Comparison of ENCODE assay signal across 11 cellular contexts in the genomic region with DNA sequence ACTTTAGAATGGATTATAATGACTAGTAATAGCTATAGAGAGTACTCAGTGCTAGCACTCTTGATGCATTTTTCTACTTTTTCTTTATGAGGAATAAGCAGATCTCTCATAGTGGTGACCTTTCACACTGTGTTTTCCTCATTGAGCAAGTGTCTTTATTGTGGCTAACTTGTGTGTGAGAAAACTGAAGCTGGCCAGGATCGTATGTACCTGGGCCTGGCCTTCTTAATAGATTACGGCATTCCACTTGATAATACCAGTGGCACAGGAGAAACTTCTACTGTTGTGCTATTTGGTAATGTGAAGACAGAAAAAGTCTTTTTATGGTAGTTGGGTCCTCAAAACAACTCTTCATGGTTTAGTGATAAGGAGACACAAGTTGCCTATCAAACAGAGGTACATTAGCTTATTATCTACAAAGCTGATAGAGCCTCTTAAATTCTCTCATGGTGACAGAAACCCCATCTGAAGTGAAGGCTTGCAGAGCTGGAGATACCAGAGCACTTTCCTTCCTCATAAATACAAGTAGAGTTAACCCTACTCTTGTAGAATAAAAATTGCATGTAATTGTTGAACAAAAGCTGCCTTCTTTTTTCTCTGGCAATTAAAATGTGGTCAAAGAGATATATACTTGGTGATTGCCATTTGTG.
"Had no signal": no experiment of that assay in that cellular context is flagged by ENCODE, and none has a peak within 500 bp of the region (broad histone marks: within the 10 kb centered on the region; RNA-seq: fewer than 3 reads in every experiment).

No MANE protein-coding gene starts in this region.

- H3K4me1 ChIP-seq: thyroid gland had no signal

- H3K36me3 ChIP-seq: brain microvascular endothelial cell had no signal

- H3K4me3 ChIP-seq: skin epidermis, thyroid gland had no signal

- H3K27me3 ChIP-seq: brain microvascular endothelial cell, thyroid gland had no signal

- H3K9me3 ChIP-seq: thyroid gland had no signal

- ATAC-seq: activated T-helper 17 cell treated with anti-CD3 and anti-CD28 coated beads, Interleukin-2, amount 50 U/mL, for 72 hours; esophagus mucosa had no signal

- H3K27ac ChIP-seq: brain microvascular endothelial cell, skin epidermis, thyroid gland, WERI-Rb-1 had no signal

- DNase-seq: activated CD4-positive, alpha-beta T cell treated with anti-CD3 and anti-CD28 coated beads for 48 hours; activated CD8-positive, alpha-beta memory T cell treated with anti-CD3 and anti-CD28 coated beads for 24 hours; activated naive CD4-positive, alpha-beta T cell treated with anti-CD3 and anti-CD28 coated beads, Interleukin-2, amount 50 U/mL, for 16 hours; activated T-cell treated with anti-CD3 and anti-CD28 coated beads for 4 hours; brain microvascular endothelial cell; nephron progenitor cell; thyroid gland; WERI-Rb-1 had no signal
